In the genomic region with DNA sequence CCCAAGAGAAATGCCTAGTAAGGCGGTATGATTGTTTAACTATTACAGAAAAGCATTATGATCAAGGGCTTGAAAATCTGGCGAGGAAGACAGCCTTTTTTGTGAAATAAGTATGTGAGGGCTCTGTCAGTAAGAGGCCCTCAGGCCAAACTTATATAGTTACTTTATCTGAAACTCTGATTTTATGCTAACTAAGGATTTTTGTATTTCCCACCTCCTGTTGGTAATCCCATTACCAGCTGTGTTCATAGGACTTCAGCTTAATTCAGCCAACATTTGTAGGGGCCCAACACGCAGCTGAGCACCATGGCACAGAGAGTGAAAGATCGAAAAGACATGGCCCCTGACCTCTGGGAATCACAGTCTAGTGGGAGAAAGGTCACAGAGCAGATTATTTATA, we compare ENCODE assay signal across 8 cellular contexts.
"Had no signal": no experiment of that assay in that cellular context is flagged by ENCODE, and none has a peak within 500 bp of the region (broad histone marks: within the 10 kb centered on the region; RNA-seq: fewer than 3 reads in every experiment).

No MANE protein-coding gene starts in this region.

- H3K4me2 ChIP-seq: GM23338 had no signal

- H3K4me3 ChIP-seq: GM23338, K562 had no signal

- FAIRE-seq: H1, H54, HTR-8/SVneo, K562 had no signal

- ATAC-seq: GM23338, K562 had no signal

- DNase-seq: H9, HCEC 1CT, KG1 had no signal

- H2AFZ ChIP-seq: GM23338 had no signal
